9 cellular contexts compared by ENCODE assay signal in the genomic region with DNA sequence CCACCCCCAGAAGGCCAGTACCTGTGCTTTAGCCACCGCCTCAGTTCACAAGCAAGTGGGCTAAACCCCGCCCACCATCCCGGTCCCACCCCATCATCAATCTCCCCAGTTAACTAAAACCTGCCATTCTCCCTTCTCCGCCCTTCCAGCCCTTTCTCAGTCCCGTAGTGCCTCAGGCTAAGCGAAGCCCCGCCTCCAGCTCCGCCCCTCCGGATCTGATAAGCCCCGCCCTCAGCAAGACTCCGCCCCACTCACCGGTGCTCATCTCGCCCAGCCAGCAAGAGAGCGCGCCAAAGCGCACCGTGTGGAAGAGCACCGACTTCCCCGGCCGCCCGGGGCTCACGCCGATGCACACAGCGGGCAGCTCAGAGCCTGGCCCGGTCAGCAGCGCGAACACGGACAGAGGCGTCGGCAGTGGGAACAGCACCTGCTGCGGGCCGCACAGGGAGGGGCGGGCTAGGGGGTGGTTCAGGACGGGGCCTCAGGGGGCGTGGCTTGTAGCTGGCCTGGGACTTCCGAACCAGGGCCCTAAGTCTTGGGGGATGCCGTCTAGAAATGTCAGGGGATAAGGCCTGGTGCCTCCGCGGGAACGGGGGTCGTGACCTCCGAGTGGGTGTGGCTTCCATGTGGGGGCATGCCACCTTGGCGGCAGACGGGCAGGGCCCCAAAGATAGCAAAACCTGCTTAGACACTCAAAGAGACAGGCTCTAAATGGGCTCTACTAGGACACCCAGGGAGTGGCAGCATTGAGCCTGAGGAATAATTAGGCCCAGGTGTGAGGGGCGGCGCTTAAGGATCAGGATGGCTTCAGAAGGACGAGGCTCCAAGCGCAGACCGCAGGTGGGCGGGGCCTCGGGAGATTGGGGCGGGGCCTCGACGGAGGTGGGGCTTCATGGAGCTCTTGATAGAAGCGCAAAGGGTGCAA. TPM values are rescaled to one million over a fixed set of nuclear protein-coding genes. Genes with fewer than 3 reads are reported as not detected.
DNase-seq lines count a peak whose midpoint lies in the region; ATAC-seq and TF ChIP-seq lines count a peak whose summit lies in the region.
"Had no signal": no experiment of that assay in that cellular context is flagged by ENCODE, and none has a peak within 500 bp of the region (broad histone marks: within the 10 kb centered on the region; RNA-seq: fewer than 3 reads in every experiment).

No MANE protein-coding gene starts in this region.

- H3K9me3 ChIP-seq in iPS-18c (ENCODE audit: control insufficient read depth, insufficient read depth, low read length): no peaks in the 10 kb centered on the region
- H3K9me3 ChIP-seq in gastroesophageal sphincter: no peaks in the 10 kb centered on the region

- TF ChIP-seq CTCF in gastroesophageal sphincter (IDR thresholded peaks at IDR 0.05): no peak

- no peak for TF ChIP-seq POLR2A in gastroesophageal sphincter (IDR thresholded peaks at IDR 0.05)

- H3K36me3 Mint-ChIP-seq in activated CD4-positive, alpha-beta memory T cell treated with anti-CD3 and anti-CD28 coated beads, Interleukin-2, amount 10 ng/mL, durations not matched to agents 7 days and 5 days (ENCODE audit: low read depth): peaks cover 61% of the 10 kb centered on the region

- H3K9me3 Mint-ChIP-seq in activated CD4-positive, alpha-beta memory T cell treated with anti-CD3 and anti-CD28 coated beads, Interleukin-2, amount 10 ng/mL, durations not matched to agents 7 days and 5 days: no peaks in the 10 kb centered on the region
- H3K9me3 Mint-ChIP-seq: T-helper 1 cell treated with Interleukin-12 subunit alpha and Interleukin-12 subunit beta and Interleukin-4 antibody, amounts not matched to agents 30 μg/mL and 1 μg/mL, for 36 hours had no signal

- DNase-seq in 8988T: peak; percentile 77
- peak; percentile 88 for DNase-seq in HuH-7 (ENCODE audit: low spot score)
- peak; percentile 29 for DNase-seq in activated CD4-positive, alpha-beta memory T cell treated with anti-CD3 and anti-CD28 coated beads, Interleukin-2, amount 10 ng/mL, durations not matched to agents 7 days and 5 days
- DNase-seq in stimulated activated CD8-positive, alpha-beta memory T cell treated with anti-CD3 and anti-CD28 coated beads, Interleukin-4, amount 100 ng/mL, for 48 hours: peak; percentile 69
- no peak for DNase-seq in OCI-M2 (lab: John Stamatoyannopoulos, UW; ENCODE audit: unreplicated experiment)
- DNase-seq in GOT3 (lab: John Stamatoyannopoulos, UW): no peak

- no peaks in the 10 kb centered on the region for H3K36me3 ChIP-seq in gastroesophageal sphincter

- peaks cover 0 to 9% (median 3%) of the 10 kb centered on the region in 3 donors for H3K4me1 ChIP-seq in gastroesophageal sphincter

- no peak for ATAC-seq in gastroesophageal sphincter

- H3K4me3 Mint-ChIP-seq in activated CD4-positive, alpha-beta memory T cell treated with anti-CD3 and anti-CD28 coated beads, Interleukin-2, amount 10 ng/mL, durations not matched to agents 7 days and 5 days: no peak overlapping the region
- H3K4me3 Mint-ChIP-seq: T-helper 1 cell treated with Interleukin-12 subunit alpha and Interleukin-12 subunit beta and Interleukin-4 antibody, amounts not matched to agents 30 μg/mL and 1 μg/mL, for 36 hours had no signal

- peaks cover 7% of the 10 kb centered on the region for H3K4me1 Mint-ChIP-seq in activated CD4-positive, alpha-beta memory T cell treated with anti-CD3 and anti-CD28 coated beads, Interleukin-2, amount 10 ng/mL, durations not matched to agents 7 days and 5 days

- no peaks in the 10 kb centered on the region for H3K27me3 Mint-ChIP-seq in activated CD4-positive, alpha-beta memory T cell treated with anti-CD3 and anti-CD28 coated beads, Interleukin-2, amount 10 ng/mL, durations not matched to agents 7 days and 5 days

- H3K27ac Mint-ChIP-seq in activated CD4-positive, alpha-beta memory T cell treated with anti-CD3 and anti-CD28 coated beads, Interleukin-2, amount 10 ng/mL, durations not matched to agents 7 days and 5 days: no peak overlapping the region
- H3K27ac Mint-ChIP-seq: T-helper 1 cell treated with Interleukin-12 subunit alpha and Interleukin-12 subunit beta and Interleukin-4 antibody, amounts not matched to agents 30 μg/mL and 1 μg/mL, for 36 hours had no signal

- 9% methylated on average over 6 of the region's 55 CpGs; no CpG with 5 or more reads in 1 of the 2 donors for WGBS in gastroesophageal sphincter (ENCODE audit: low coverage in 1 of 2), 2 donors

- peak overlapping the region; percentile 72 for H3K4me3 ChIP-seq in iPS-18c (ENCODE audit: insufficient read depth, low read depth, low read length)
- H3K4me3 ChIP-seq in gastroesophageal sphincter: peak overlapping the region in 1 of 2 donors; percentile 32

- peaks cover 54% of the 10 kb centered on the region for H3K27me3 ChIP-seq in gastroesophageal sphincter

- no peak overlapping the region for H3K27ac ChIP-seq in gastroesophageal sphincter

- no peak for TF ChIP-seq EP300 in gastroesophageal sphincter (IDR thresholded peaks at IDR 0.05)

- POLR2A ChIA-PET in activated CD4-positive, alpha-beta memory T cell treated with anti-CD3 and anti-CD28 coated beads, Interleukin-2, amount 10 ng/mL, durations not matched to agents 7 days and 5 days (lab: Charles Lee): interaction anchor here (1.0 kb wide), 1 partner anchor 39 kb away, joined by 5 read pairs; no protein-coding TSS in a partner anchor

- CTCF ChIA-PET in activated CD4-positive, alpha-beta memory T cell treated with anti-CD3 and anti-CD28 coated beads, Interleukin-2, amount 10 ng/mL, durations not matched to agents 7 days and 5 days (lab: Charles Lee): no interaction called here

RNA-seq across cellular contexts. Expression of a gene that starts 21.4 kb away (rescaled TPM):
- total RNA-seq in activated CD4-positive, alpha-beta memory T cell treated with anti-CD3 and anti-CD28 coated beads, Interleukin-2, amount 10 ng/mL, durations not matched to agents 7 days and 5 days: 100 to 1,000 TPM; 374 to 383 TPM
- 10 to 100 TPM in 1 of 4 donors, 1 to 10 TPM in 2, under 1 TPM in 1; 0.62 to 16.1 (median 3.1) TPM for total RNA-seq in gastroesophageal sphincter

RNA-seq across cellular contexts. Expression of a gene that starts 22.7 kb away (rescaled TPM):
- 100 to 1,000 TPM; 297 TPM for total RNA-seq in activated CD4-positive, alpha-beta memory T cell treated with anti-CD3 and anti-CD28 coated beads, Interleukin-2, amount 10 ng/mL, durations not matched to agents 7 days and 5 days
- 100 to 1,000 TPM; 392 to 489 (median 414) TPM for total RNA-seq in gastroesophageal sphincter

RNA-seq across cellular contexts. Expression of a gene that starts 51.1 kb away (rescaled TPM):
- total RNA-seq in activated CD4-positive, alpha-beta memory T cell treated with anti-CD3 and anti-CD28 coated beads, Interleukin-2, amount 10 ng/mL, durations not matched to agents 7 days and 5 days: 100 to 1,000 TPM; 532 to 534 TPM
- total RNA-seq in gastroesophageal sphincter: 100 to 1,000 TPM; 337 to 938 (median 507) TPM

Comparison
In these comparisons a context has a peak if more than half of its experiments do, and no peak if none do; other contexts are left out.
1. DNase-seq: peak in 8988T (single experiment), HuH-7 (single experiment), activated CD4-positive, alpha-beta memory T cell treated with anti-CD3 and anti-CD28 coated beads, Interleukin-2, amount 10 ng/mL, durations not matched to agents 7 days and 5 days (single experiment) and stimulated activated CD8-positive, alpha-beta memory T cell treated with anti-CD3 and anti-CD28 coated beads, Interleukin-4, amount 100 ng/mL, for 48 hours (single experiment); none in OCI-M2 (single experiment) and GOT3 (single experiment).
2. RNA of a gene that starts 21.4 kb away (total RNA-seq): 374 to 383 TPM in activated CD4-positive, alpha-beta memory T cell treated with anti-CD3 and anti-CD28 coated beads, Interleukin-2, amount 10 ng/mL, durations not matched to agents 7 days and 5 days; 0.62 to 16.1 TPM in gastroesophageal sphincter; every median in the first group is over 10 times any median in the second.